In the genomic region with DNA sequence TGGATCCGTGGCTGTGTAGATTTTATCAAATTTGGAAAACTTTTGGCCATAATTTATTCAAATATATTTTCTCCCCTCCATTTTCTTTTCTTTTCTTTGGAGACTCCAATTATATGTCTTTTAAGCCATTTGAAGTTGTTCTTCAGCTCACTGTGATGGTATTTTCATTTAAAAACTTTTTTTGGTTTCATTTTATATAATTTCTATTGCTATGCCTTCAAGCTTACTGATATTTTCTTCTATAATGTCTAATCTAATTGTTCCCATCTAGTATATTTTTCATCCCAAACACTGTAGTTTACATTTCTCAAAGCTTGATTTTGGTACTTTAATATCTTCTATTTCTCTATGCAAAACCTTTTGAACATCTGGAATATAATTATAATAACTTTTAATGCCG, we compare ENCODE assay signal across 21 cellular contexts.
DNase-seq lines count a peak whose midpoint lies in the region; ATAC-seq, FAIRE-seq and TF ChIP-seq lines count a peak whose summit lies in the region.
"Had no signal": no experiment of that assay in that cellular context is flagged by ENCODE, and none has a peak within 500 bp of the region (broad histone marks: within the 10 kb centered on the region; RNA-seq: fewer than 3 reads in every experiment).

No MANE protein-coding gene starts in this region.

- BruUV-seq in PC-3 (replicated peaks; lab: Mats Ljungman, UMichigan), result no TSS peak

- FAIRE-seq in frontal cortex (lab: Jason Lieb, UNC), result peak; percentile 47
- FAIRE-seq: GM12891, GM19239 had no signal

- peaks cover 0 to 4% of the 10 kb centered on the region in 2 experiments for H3K36me3 ChIP-seq in SK-N-SH (replicated peaks in 1 of 2; ENCODE audit: control insufficient read depth in 1 of 2, insufficient read depth in 2 of 2, low read length in 1 of 2)
- H3K36me3 ChIP-seq in PC-3 (ENCODE audit: low read depth, low read length), result no peaks in the 10 kb centered on the region
- H3K36me3 ChIP-seq in ovary, result no peaks in the 10 kb centered on the region

- DNase-seq in SK-N-SH (no peak), PC-3 (no peak), frontal cortex (ENCODE audit: low spot score in 2 of 2) (no peak), progenitor cell of endocrine pancreas (ENCODE audit: low spot score, unreplicated experiment) (no peak), ovary (no peak)
- no peak for DNase-seq in activated CD8-positive, alpha-beta T cell treated with anti-CD3 and anti-CD28 coated beads for 36 hours
- DNase-seq: ACHN; AML-193; Caco-2; Calu3; CD4-positive, alpha-beta T cell; CD8-positive, alpha-beta T cell; DMS79 treated with DMSO at 0.1 percent for 48 hours; GF-D8 had no signal

- TF ChIP-seq EP300 in SK-N-SH (IDR thresholded peaks at IDR 0.05; ENCODE audit: borderline replicate concordance in 1 of 2, low read depth in 1 of 2, low read length in 1 of 2) (no peak), ovary (IDR thresholded peaks at IDR 0.05) (no peak)

- H3K27me3 Mint-ChIP-seq in progenitor cell of endocrine pancreas, result no peaks in the 10 kb centered on the region
- no peaks in the 10 kb centered on the region for H3K27me3 Mint-ChIP-seq in activated CD8-positive, alpha-beta T cell treated with anti-CD3 and anti-CD28 coated beads for 36 hours
- H3K27me3 Mint-ChIP-seq: B cell; CD4-positive, alpha-beta T cell had no signal

- 71% methylated on average over 2 of the region's 2 CpGs for WGBS in SK-N-SH (ENCODE audit: low lambda C conversion rate)
- WGBS in ovary, 3 donors, result 93 to 98% (median 94%) methylated on average over 2 of the region's 2 CpGs

- no peak overlapping the region for H3K4me3 Mint-ChIP-seq in progenitor cell of endocrine pancreas (ENCODE audit: low read depth)
- no peak overlapping the region for H3K4me3 Mint-ChIP-seq in activated CD8-positive, alpha-beta T cell treated with anti-CD3 and anti-CD28 coated beads for 36 hours
- H3K4me3 Mint-ChIP-seq: B cell; CD4-positive, alpha-beta T cell; CD8-positive, alpha-beta T cell had no signal

- H4K20me1 ChIP-seq in SK-N-SH (ENCODE audit: insufficient read depth) (no peaks in the 10 kb centered on the region), PC-3 (ENCODE audit: low read length) (no peaks in the 10 kb centered on the region)

- H3K4me3 ChIP-seq in SK-N-SH (ENCODE audit: low read depth in 2 of 2, low read length in 1 of 2) (no peak overlapping the region), PC-3 (ENCODE audit: low read length) (no peak overlapping the region), ovary (no peak overlapping the region)
- H3K4me3 ChIP-seq: BLaER1 treated with 17β-estradiol and CSF1 and Interleukin-3, amounts not matched to agents 10 nM and 100 nM had no signal

- no peak overlapping the region for H3K27ac ChIP-seq in SK-N-SH (ENCODE audit: low read depth in 2 of 2, low read length in 1 of 2)
- H3K27ac ChIP-seq in PC-3 (ENCODE audit: low read length), result no peak overlapping the region
- H3K27ac ChIP-seq in ovary, result no peak overlapping the region
- H3K27ac ChIP-seq: 22Rv1; BLaER1 treated with 17β-estradiol and CSF1 and Interleukin-3, amounts not matched to agents 10 nM and 100 nM; C4-2B had no signal

- H3F3A ChIP-seq in SK-N-SH (replicated peaks; ENCODE audit: insufficient read depth), result no peaks in the 10 kb centered on the region
- H3F3A ChIP-seq in PC-3 (ENCODE audit: low read length, unreplicated experiment), result no peaks in the 10 kb centered on the region

- H3K9ac ChIP-seq in SK-N-SH (no peak overlapping the region), PC-3 (ENCODE audit: low read length) (no peak overlapping the region)
- H3K9ac ChIP-seq: BLaER1 treated with 17β-estradiol and CSF1 and Interleukin-3, amounts not matched to agents 10 nM and 100 nM had no signal

- TF ChIP-seq POLR2A in ovary (IDR thresholded peaks at IDR 0.05), result no peak

- ATAC-seq in SK-N-SH treated with all-trans-retinoic acid at 6 μM for 48 hours (no peak), PC-3 (no peak)
- ATAC-seq in activated CD8-positive, alpha-beta T cell treated with anti-CD3 and anti-CD28 coated beads for 36 hours, result no peak
- ATAC-seq: CD8-positive, alpha-beta T cell had no signal

- peaks cover 8% of the 10 kb centered on the region for H3K36me3 Mint-ChIP-seq in progenitor cell of endocrine pancreas (ENCODE audit: insufficient read depth)
- peaks cover 53% of the 10 kb centered on the region for H3K36me3 Mint-ChIP-seq in activated CD8-positive, alpha-beta T cell treated with anti-CD3 and anti-CD28 coated beads for 36 hours (ENCODE audit: low read depth)

- H3K79me2 ChIP-seq in SK-N-SH (ENCODE audit: insufficient read depth) (no peaks in the 10 kb centered on the region), PC-3 (ENCODE audit: low read length) (no peaks in the 10 kb centered on the region)

- no peak for TF ChIP-seq RAD21 in SK-N-SH (IDR thresholded peaks at IDR 0.05; ENCODE audit: low read length)

- H2AFZ ChIP-seq in SK-N-SH (ENCODE audit: low read depth) (no peak overlapping the region), PC-3 (ENCODE audit: low read length) (no peak overlapping the region)

- no peak overlapping the region for H3K27ac Mint-ChIP-seq in progenitor cell of endocrine pancreas
- H3K27ac Mint-ChIP-seq in activated CD8-positive, alpha-beta T cell treated with anti-CD3 and anti-CD28 coated beads for 36 hours, result no peak overlapping the region
- H3K27ac Mint-ChIP-seq: B cell; CD4-positive, alpha-beta T cell; CD8-positive, alpha-beta T cell had no signal

- TF ChIP-seq CTCF in SK-N-SH (IDR thresholded peaks at IDR 0.05) (no peak), PC-3 (conservative IDR thresholded peaks at IDR 0.05; ENCODE audit: low read depth, low read length) (no peak), progenitor cell of endocrine pancreas (IDR thresholded peaks at IDR 0.05; ENCODE audit: unreplicated experiment) (no peak), ovary (IDR thresholded peaks at IDR 0.05) (no peak)
- no peak for TF ChIP-seq CTCF in activated CD8-positive, alpha-beta T cell treated with anti-CD3 and anti-CD28 coated beads for 36 hours (IDR thresholded peaks at IDR 0.05)

- H3K4me2 ChIP-seq in SK-N-SH (no peak overlapping the region), PC-3 (ENCODE audit: low read length) (peak overlapping the region; percentile 27; the same call in 1 of the 2 replicates)
- H3K4me2 ChIP-seq: BLaER1 treated with 17β-estradiol and CSF1 and Interleukin-3, amounts not matched to agents 10 nM and 100 nM had no signal

- intact Hi-C loops in PC-3 (cut with micrococcal nuclease) (no loop called here), ovary (cut with DNase I) (no loop called here)
- intact Hi-C loops in activated CD8-positive, alpha-beta T cell treated with anti-CD3 and anti-CD28 coated beads for 36 hours (cut with micrococcal nuclease), result no loop called here

- H3K9me3 ChIP-seq in SK-N-SH (no peaks in the 10 kb centered on the region), PC-3 (ENCODE audit: low read length) (no peaks in the 10 kb centered on the region), ovary (no peaks in the 10 kb centered on the region)
- H3K9me3 ChIP-seq: Caco-2 had no signal

- H3K9me2 ChIP-seq in SK-N-SH, result no peaks in the 10 kb centered on the region
- no peaks in the 10 kb centered on the region for H3K9me2 ChIP-seq in PC-3 (replicated peaks; ENCODE audit: low read length)

- H3K27me3 ChIP-seq in SK-N-SH (ENCODE audit: insufficient read depth) (no peaks in the 10 kb centered on the region), PC-3 (ENCODE audit: low read length) (no peaks in the 10 kb centered on the region), ovary (no peaks in the 10 kb centered on the region)
- H3K27me3 ChIP-seq: BLaER1 treated with 17β-estradiol and CSF1 and Interleukin-3, amounts not matched to agents 10 nM and 100 nM had no signal

- CTCF ChIA-PET in SK-N-SH (lab: Yijun Ruan, JAX), result interaction anchor here (0.7 to 2.0 kb wide), 4 partner anchors 14 to 24 kb away, joined by 3 to 4 read pairs (median 4); no protein-coding TSS in a partner anchor
- CTCF ChIA-PET in PC-3 (lab: Charles Lee), result no interaction called here
- CTCF ChIA-PET in activated CD8-positive, alpha-beta T cell treated with anti-CD3 and anti-CD28 coated beads for 36 hours (lab: Charles Lee), result interaction anchor here (1.2 kb wide), 1 partner anchor 15 kb away, joined by 3 read pairs; no protein-coding TSS in a partner anchor

- H3K4me1 ChIP-seq in SK-N-SH (ENCODE audit: control insufficient read depth in 1 of 2, insufficient read depth in 2 of 2, low read depth in 1 of 2, low read length in 1 of 2) (peaks cover 0 to 2% of the 10 kb centered on the region in 2 experiments; a peak in 2 of 4 replicates), PC-3 (ENCODE audit: insufficient read depth, low read length) (peaks cover 11% of the 10 kb centered on the region; the same call in 1 of the 2 replicates), ovary (ENCODE audit: insufficient read depth) (no peaks in the 10 kb centered on the region)
- H3K4me1 ChIP-seq: BLaER1 treated with 17β-estradiol and CSF1 and Interleukin-3, amounts not matched to agents 10 nM and 100 nM; Caco-2 had no signal

- POLR2A ChIA-PET in SK-N-SH (lab: Yijun Ruan, JAX), result interaction anchor here (0.6 kb wide), 1 partner anchor 438 kb away, joined by 5 read pairs; no protein-coding TSS in a partner anchor
- POLR2A ChIA-PET in PC-3 (lab: Charles Lee; ENCODE audit: unreplicated experiment), result no interaction called here
- POLR2A ChIA-PET in activated CD8-positive, alpha-beta T cell treated with anti-CD3 and anti-CD28 coated beads for 36 hours (lab: Charles Lee), result no interaction called here

- peaks cover 7% of the 10 kb centered on the region for H3K9me3 Mint-ChIP-seq in progenitor cell of endocrine pancreas (ENCODE audit: low read depth)
- peaks cover 6% of the 10 kb centered on the region for H3K9me3 Mint-ChIP-seq in activated CD8-positive, alpha-beta T cell treated with anti-CD3 and anti-CD28 coated beads for 36 hours
- H3K9me3 Mint-ChIP-seq: CD8-positive, alpha-beta T cell had no signal

- peaks cover 3% of the 10 kb centered on the region for H3K4me1 Mint-ChIP-seq in progenitor cell of endocrine pancreas (ENCODE audit: low read depth)
- H3K4me1 Mint-ChIP-seq in activated CD8-positive, alpha-beta T cell treated with anti-CD3 and anti-CD28 coated beads for 36 hours (ENCODE audit: low read depth), result peaks cover 19% of the 10 kb centered on the region
- H3K4me1 Mint-ChIP-seq: B cell had no signal

TF ChIP-seq in SK-N-SH treated with all-trans-retinoic acid at 6 μM for 48 hours, 23 proteins besides CTCF, POLR2A, EP300 and RAD21 (continues in another document):
- TF ChIP-seq ZFP30 (CRISPR knock-in tag; IDR thresholded peaks at IDR 0.05), result peak; percentile 88

TF ChIP-seq in SK-N-SH, 30 proteins besides CTCF, POLR2A, EP300 and RAD21 (continues in another document):
- TF ChIP-seq JUND (IDR thresholded peaks at IDR 0.05) (no peak), FOXM1 (IDR thresholded peaks at IDR 0.05; ENCODE audit: low read depth) (no peak)
